ENCODE assay signal across 8 cellular contexts in the genomic region with DNA sequence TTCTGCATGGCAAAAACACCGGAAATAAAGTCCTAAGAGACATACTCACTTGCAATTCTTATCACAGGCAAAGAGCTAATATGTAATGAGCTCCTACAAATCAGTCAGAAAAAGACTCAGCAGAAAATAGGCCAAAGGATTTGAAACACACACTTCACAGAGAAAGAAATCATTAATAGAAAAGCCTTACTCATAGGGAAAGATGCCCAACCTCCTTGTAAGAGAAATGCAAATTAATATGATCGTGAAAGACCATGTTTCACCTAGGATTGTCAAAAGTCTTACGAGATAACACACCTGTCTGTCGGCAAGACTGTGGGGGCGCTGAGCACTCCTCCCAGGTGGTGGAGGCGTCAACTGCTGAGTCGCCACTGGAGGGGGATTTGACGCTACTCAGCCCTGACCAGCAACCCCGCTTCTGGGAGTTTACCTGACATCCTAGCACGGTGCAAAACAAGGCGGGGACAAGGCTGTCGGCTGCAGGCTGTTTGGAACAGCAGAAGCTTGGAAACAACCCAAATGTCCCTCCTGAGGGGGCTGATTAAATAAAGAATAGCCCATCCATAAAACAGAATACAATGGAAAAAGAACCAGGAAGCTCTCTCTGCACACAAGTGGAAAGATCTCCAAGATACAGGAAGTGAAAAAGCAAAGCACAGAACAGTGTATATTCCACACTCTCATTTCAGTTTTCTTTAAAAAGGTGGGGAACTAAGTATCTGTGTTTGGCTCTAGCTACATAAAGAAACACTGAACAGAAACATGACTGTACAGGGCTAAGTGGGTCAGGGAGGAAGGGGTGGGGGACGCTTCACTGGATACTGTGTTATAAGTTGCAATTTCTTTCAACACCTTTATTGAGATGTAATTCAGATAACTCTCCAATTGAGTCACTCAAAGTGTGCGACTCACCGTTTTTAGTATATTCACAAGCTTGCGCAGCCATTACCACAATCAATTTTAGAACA. TPM values are rescaled to one million over a fixed set of nuclear protein-coding genes. Genes with fewer than 3 reads are reported as not detected.
DNase-seq lines count a peak whose midpoint lies in the region; ATAC-seq, FAIRE-seq and TF ChIP-seq lines count a peak whose summit lies in the region.

No MANE protein-coding gene starts in this region.

- peaks cover 39% of the 10 kb centered on the region for H4K20me1 ChIP-seq in PC-9 (ENCODE audit: insufficient read depth)

- no peak for TF ChIP-seq CTCF in PC-9 (conservative IDR thresholded peaks at IDR 0.05)
- TF ChIP-seq CTCF in cardiac fibroblast (IDR thresholded peaks at IDR 0.05; ENCODE audit: low read depth, low read length), result peak; percentile 21
- TF ChIP-seq CTCF in lower lobe of right lung (IDR thresholded peaks at IDR 0.05), result no peak
- TF ChIP-seq CTCF in type B pancreatic cell (conservative IDR thresholded peaks at IDR 0.05), result no peak

- intact Hi-C loops in Right ventricle myocardium inferior (cut with DNase I) (no loop called here), cardiac septum (cut with DNase I) (no loop called here), PC-9 (cut with micrococcal nuclease; ENCODE audit: unreplicated experiment) (no loop called here), lower lobe of right lung (cut with DNase I) (no loop called here)

- peak overlapping the region; percentile 16 for H3K4me3 Mint-ChIP-seq in type B pancreatic cell

- peak overlapping the region; percentile 86 for H3K27ac ChIP-seq in PC-9
- peak overlapping the region; percentile 47 for H3K27ac ChIP-seq in lower lobe of right lung

- H3K9me3 ChIP-seq in PC-9 (ENCODE audit: insufficient read depth, low read depth) (no peaks in the 10 kb centered on the region), lower lobe of right lung (no peaks in the 10 kb centered on the region)

- H3K4me1 ChIP-seq in PC-9 (replicated peaks; ENCODE audit: insufficient read depth), result peaks cover 74% of the 10 kb centered on the region
- H3K4me1 ChIP-seq in lower lobe of right lung, result peaks cover 65% of the 10 kb centered on the region

- H3K4me3 ChIP-seq in PC-9 (peak overlapping the region; percentile 12; the same call in 1 of the 2 replicates), cardiac fibroblast (replicated peaks in 1 of 2; ENCODE audit: low read depth in 2 of 2, low read length in 2 of 2) (no peak overlapping the region), lower lobe of right lung (peak overlapping the region; percentile 12)

- no peaks in the 10 kb centered on the region for H3K9me2 ChIP-seq in PC-9 (ENCODE audit: insufficient read depth)

- H3K4me2 ChIP-seq in PC-9, result peak overlapping the region; percentile 64

- H3K27ac Mint-ChIP-seq in type B pancreatic cell, result peak overlapping the region; percentile 79

- H3K36me3 Mint-ChIP-seq in type B pancreatic cell, result peaks cover 12% of the 10 kb centered on the region

- no peak for FAIRE-seq in urothelium cell line (lab: Jason Lieb, UNC)

- H2AFZ ChIP-seq in PC-9, result no peak overlapping the region

- no peak for DNase-seq in Right ventricle myocardium inferior (ENCODE audit: missing footprints)
- no peak for DNase-seq in cardiac septum (ENCODE audit: low spot score)
- DNase-seq in PC-9, result peak; percentile 52 to 89
- peak; percentile 51 to 78 for DNase-seq in cardiac fibroblast (ENCODE audit: low read depth in 2 of 2)
- DNase-seq in lower lobe of right lung, result no peak
- no peak for DNase-seq in type B pancreatic cell (ENCODE audit: extremely low spot score, unreplicated experiment)
- DNase-seq in urothelium cell line (ENCODE audit: low spot score), result no peak

- ATAC-seq in Right ventricle myocardium inferior (peak; percentile 42), HG03060 (IDR thresholded peaks at IDR 0.05; ENCODE audit: low read depth, unreplicated experiment) (peak; percentile 36), lower lobe of right lung (peak in 1 of 2 donors; percentile 54)

- no peaks in the 10 kb centered on the region for H3K9me3 Mint-ChIP-seq in type B pancreatic cell

- H3K36me3 ChIP-seq in PC-9 (ENCODE audit: low read depth) (peaks cover 64% of the 10 kb centered on the region), lower lobe of right lung (peaks cover 59% of the 10 kb centered on the region)

- H3K27me3 Mint-ChIP-seq in type B pancreatic cell, result no peaks in the 10 kb centered on the region

- peaks cover 79% of the 10 kb centered on the region for H3F3A ChIP-seq in PC-9 (ENCODE audit: insufficient read depth, low read depth)

- H3K27me3 ChIP-seq in PC-9 (ENCODE audit: insufficient read depth, low read depth), result no peaks in the 10 kb centered on the region
- H3K27me3 ChIP-seq in lower lobe of right lung (ENCODE audit: low read depth), result no peaks in the 10 kb centered on the region

- POLR2A ChIA-PET in PC-9 (lab: Charles Lee; ENCODE audit: unreplicated experiment), result interaction anchor here (0.6 to 0.7 kb wide), 4 partner anchors 24 to 119 kb away, joined by 3 to 13 read pairs (median 5); no protein-coding TSS in a partner anchor

- CTCF ChIA-PET in PC-9 (lab: Charles Lee), result interaction anchor here (0.5 to 1.0 kb wide), 7 partner anchors 12 to 1223 kb away, joined by 3 to 7 read pairs (median 3); no protein-coding TSS in a partner anchor

- H3K4me1 Mint-ChIP-seq in type B pancreatic cell (ENCODE audit: unreplicated experiment), result peaks cover 30% of the 10 kb centered on the region

- BruUV-seq in PC-9 (replicated peaks; lab: Mats Ljungman, UMichigan), result no TSS peak

- H3K79me2 ChIP-seq in PC-9 (ENCODE audit: low read depth), result peaks cover 100% of the 10 kb centered on the region

RNA-seq across cellular contexts. Expression of a gene that starts 11.5 kb away (rescaled TPM):
- total RNA-seq in Right ventricle myocardium inferior, result 55.4 TPM
- 95.7 TPM for total RNA-seq in cardiac septum
- total RNA-seq in PC-9 (2021), result 331 and 348 TPM in 2 replicates
- 126 TPM for total RNA-seq in lower lobe of right lung
- 199 and 219 TPM in 2 replicates for total RNA-seq in type B pancreatic cell (ENCODE audit: low replicate concordance)

RNA-seq across cellular contexts. Expression of a gene that starts 33.0 kb away (rescaled TPM):
- total RNA-seq in Right ventricle myocardium inferior (43.1 TPM), cardiac septum (58.1 TPM), PC-9 (2021) (185 and 192 TPM in 2 replicates), lower lobe of right lung (77.7 TPM), type B pancreatic cell (ENCODE audit: low replicate concordance) (66.7 and 83.3 TPM in 2 replicates)

Comparison
In these comparisons a context has a peak if more than half of its experiments do, and no peak if none do; other contexts are left out.
1. DNase-seq: peak in PC-9 (2 of 2) and cardiac fibroblast (2 of 2); none in Right ventricle myocardium inferior (single experiment), cardiac septum (single experiment), lower lobe of right lung (single experiment), type B pancreatic cell (single experiment) and urothelium cell line (single experiment).
2. H3K4me3 ChIP-seq: peak in PC-9 (single experiment) and lower lobe of right lung (single experiment); none in cardiac fibroblast (0 of 2).